Comparison of ENCODE assay signal across 8 cellular contexts in the genomic region with DNA sequence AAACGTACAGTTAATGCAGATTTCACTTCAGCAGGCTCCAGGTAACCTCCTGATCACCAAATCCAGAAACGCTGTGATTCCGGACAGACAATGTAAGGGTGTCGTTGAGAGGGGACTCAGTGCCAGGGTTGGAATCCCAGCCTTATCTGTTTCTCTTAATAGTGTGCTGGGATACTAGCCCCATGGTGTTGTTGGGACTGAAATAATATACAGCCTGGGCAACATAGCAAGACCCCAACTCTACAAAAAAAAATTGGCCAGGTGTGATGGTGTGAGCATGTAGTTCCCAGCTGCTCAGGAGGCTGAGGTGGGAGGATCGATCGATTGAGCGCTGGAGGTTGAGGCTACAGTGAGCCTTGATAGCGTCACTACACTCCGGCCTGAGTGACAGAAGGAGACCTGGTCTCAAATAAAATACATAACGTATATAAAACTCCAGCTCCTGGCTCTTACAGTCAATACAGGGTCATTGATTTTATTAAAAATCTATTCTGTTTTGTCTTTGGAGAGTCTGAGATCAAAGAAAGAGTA. TPM values are rescaled to one million over a fixed set of nuclear protein-coding genes. Genes with fewer than 3 reads are reported as not detected.
DNase-seq lines count a peak whose midpoint lies in the region; ATAC-seq, FAIRE-seq and TF ChIP-seq lines count a peak whose summit lies in the region.

No MANE protein-coding gene starts in this region.

- peaks cover 37 to 43% of the 10 kb centered on the region in 2 donors for H3K36me3 ChIP-seq in ascending aorta
- H3K36me3 ChIP-seq in liver (ENCODE audit: control insufficient read depth in 4 of 4, insufficient read depth in 3 of 4, low read depth in 1 of 4, low read length in 3 of 4): peaks cover 5 to 23% (median 19%) of the 10 kb centered on the region in 4 donors
- peaks cover 25% of the 10 kb centered on the region for H3K36me3 ChIP-seq in thoracic aorta

- no peaks in the 10 kb centered on the region for H3K9me3 ChIP-seq in ascending aorta
- H3K9me3 ChIP-seq in liver (ENCODE audit: control insufficient read depth in 4 of 4, low read length in 3 of 4): no peaks in the 10 kb centered on the region
- H3K9me3 ChIP-seq in thoracic aorta: no peaks in the 10 kb centered on the region

- H3K36me3 Mint-ChIP-seq in activated CD4-positive, alpha-beta T cell treated with anti-CD3 and anti-CD28 coated beads, Interleukin-2, amount 10 ng/mL, durations not matched to agents 24 days and 14 days (ENCODE audit: low read depth): peaks cover 40% of the 10 kb centered on the region

- no peaks in the 10 kb centered on the region for H3K9me3 Mint-ChIP-seq in activated CD4-positive, alpha-beta T cell treated with anti-CD3 and anti-CD28 coated beads, Interleukin-2, amount 10 ng/mL, durations not matched to agents 24 days and 14 days

- H3K27ac Mint-ChIP-seq in activated CD4-positive, alpha-beta T cell treated with anti-CD3 and anti-CD28 coated beads, Interleukin-2, amount 10 ng/mL, durations not matched to agents 24 days and 14 days: peak overlapping the region; percentile 85

- peak overlapping the region; percentile 87 to 95 for H3K9ac ChIP-seq in liver (ENCODE audit: low read depth in 1 of 2, low read length in 2 of 2)

- peak overlapping the region; percentile 74 to 82 for H3K4me3 ChIP-seq in ascending aorta
- H3K4me3 ChIP-seq in liver (ENCODE audit: low read depth in 1 of 3, low read length in 3 of 3): peak overlapping the region; percentile 73 to 96 (median 81)
- peak overlapping the region; percentile 99 for H3K4me3 ChIP-seq in thoracic aorta

- peaks cover 0 to 20% of the 10 kb centered on the region in 2 donors for H3K4me1 ChIP-seq in ascending aorta
- H3K4me1 ChIP-seq in liver (ENCODE audit: control insufficient read depth in 4 of 4, insufficient read depth in 4 of 4, low read length in 3 of 4): peaks cover 4 to 45% (median 31%) of the 10 kb centered on the region in 4 donors
- peaks cover 18 to 31% of the 10 kb centered on the region in 2 donors for H3K4me1 ChIP-seq in thoracic aorta (ENCODE audit: control insufficient read depth in 1 of 2, low read depth in 2 of 2)

- peaks cover 21% of the 10 kb centered on the region for H3K4me1 Mint-ChIP-seq in activated CD4-positive, alpha-beta T cell treated with anti-CD3 and anti-CD28 coated beads, Interleukin-2, amount 10 ng/mL, durations not matched to agents 24 days and 14 days

- H3K27me3 ChIP-seq in ascending aorta (no peaks in the 10 kb centered on the region), liver (ENCODE audit: control insufficient read depth in 4 of 4, insufficient read depth in 4 of 4, low read length in 3 of 4) (no peaks in the 10 kb centered on the region), thoracic aorta (replicated peaks; ENCODE audit: insufficient read depth) (no peaks in the 10 kb centered on the region)

- no peak for DNase-seq in activated CD4-positive, alpha-beta T cell treated with anti-CD3 and anti-CD28 coated beads, Interleukin-2, amount 10 ng/mL, durations not matched to agents 24 days and 14 days
- no peak for DNase-seq in activated CD4-positive, alpha-beta T cell treated with anti-CD3 and anti-CD28 coated beads, Interleukin-2, amount 50 U/mL, for 4 hours
- DNase-seq in ascending aorta (ENCODE audit: low spot score in 2 of 2): no peak
- no peak for DNase-seq in thoracic aorta (ENCODE audit: low spot score)
- no peak for DNase-seq in GM19239 (ENCODE audit: insufficient read length, low spot score)

- 31% methylated on average over 10 of the region's 10 CpGs for WGBS in liver

- TF ChIP-seq RAD21 in liver (IDR thresholded peaks at IDR 0.05): no peak

- TF ChIP-seq CTCF in ascending aorta (IDR thresholded peaks at IDR 0.05) (no peak), liver (IDR thresholded peaks at IDR 0.05; ENCODE audit: low read depth, low read length, missing input control) (no peak), thoracic aorta (IDR thresholded peaks at IDR 0.05) (no peak)

- no peak for FAIRE-seq in GM19239 (lab: Jason Lieb, UNC)

- intact Hi-C loops in activated CD4-positive, alpha-beta T cell treated with anti-CD3 and anti-CD28 coated beads, Interleukin-2, amount 10 ng/mL, durations not matched to agents 24 days and 14 days (cut with micrococcal nuclease): loop anchor here (2.0 to 5.0 kb wide), 2 partner anchors 45 to 262 kb away; no protein-coding TSS in a partner anchor
- intact Hi-C loops in ascending aorta (cut with DNase I): loop anchor here (2.0 to 10.0 kb wide), 4 partner anchors 35 to 1038 kb away; a partner anchor contains a TSS

- H3K27ac ChIP-seq in ascending aorta (peak overlapping the region; percentile 84 to 86), liver (ENCODE audit: low read depth in 1 of 2, low read length in 2 of 2) (peak overlapping the region; percentile 90 to 96), thoracic aorta (peak overlapping the region; percentile 79 to 88)

- H3K4me3 Mint-ChIP-seq in activated CD4-positive, alpha-beta T cell treated with anti-CD3 and anti-CD28 coated beads, Interleukin-2, amount 10 ng/mL, durations not matched to agents 24 days and 14 days: peak overlapping the region; percentile 99

- ATAC-seq in thoracic aorta (ENCODE audit: insufficient number of reproducible peaks, low FRiP score, low read depth): no peak
- no peak for ATAC-seq in HG02884 (IDR thresholded peaks at IDR 0.05; ENCODE audit: unreplicated experiment)
- ATAC-seq in HG02610 (IDR thresholded peaks at IDR 0.05; ENCODE audit: unreplicated experiment): no peak

- H3K27me3 Mint-ChIP-seq in activated CD4-positive, alpha-beta T cell treated with anti-CD3 and anti-CD28 coated beads, Interleukin-2, amount 10 ng/mL, durations not matched to agents 24 days and 14 days: no peaks in the 10 kb centered on the region

TF ChIP-seq in liver, 16 proteins besides CTCF, POLR2A, EP300 and RAD21:
- no peak for TF ChIP-seq FOXA1 (IDR thresholded peaks at IDR 0.05)
- TF ChIP-seq, protein P1, sequence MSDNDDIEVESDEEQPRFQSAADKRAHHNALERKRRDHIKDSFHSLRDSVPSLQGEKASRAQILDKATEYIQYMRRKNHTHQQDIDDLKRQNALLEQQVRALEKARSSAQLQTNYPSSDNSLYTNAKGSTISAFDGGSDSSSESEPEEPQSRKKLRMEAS (IDR thresholded peaks at IDR 0.05): no peak
- TF ChIP-seq HNF4G (IDR thresholded peaks at IDR 0.05): no peak
- TF ChIP-seq RXRA (IDR thresholded peaks at IDR 0.05): no peak
- no peak for TF ChIP-seq HNF4A (conservative IDR thresholded peaks at IDR 0.05)
- TF ChIP-seq, protein P2, sequence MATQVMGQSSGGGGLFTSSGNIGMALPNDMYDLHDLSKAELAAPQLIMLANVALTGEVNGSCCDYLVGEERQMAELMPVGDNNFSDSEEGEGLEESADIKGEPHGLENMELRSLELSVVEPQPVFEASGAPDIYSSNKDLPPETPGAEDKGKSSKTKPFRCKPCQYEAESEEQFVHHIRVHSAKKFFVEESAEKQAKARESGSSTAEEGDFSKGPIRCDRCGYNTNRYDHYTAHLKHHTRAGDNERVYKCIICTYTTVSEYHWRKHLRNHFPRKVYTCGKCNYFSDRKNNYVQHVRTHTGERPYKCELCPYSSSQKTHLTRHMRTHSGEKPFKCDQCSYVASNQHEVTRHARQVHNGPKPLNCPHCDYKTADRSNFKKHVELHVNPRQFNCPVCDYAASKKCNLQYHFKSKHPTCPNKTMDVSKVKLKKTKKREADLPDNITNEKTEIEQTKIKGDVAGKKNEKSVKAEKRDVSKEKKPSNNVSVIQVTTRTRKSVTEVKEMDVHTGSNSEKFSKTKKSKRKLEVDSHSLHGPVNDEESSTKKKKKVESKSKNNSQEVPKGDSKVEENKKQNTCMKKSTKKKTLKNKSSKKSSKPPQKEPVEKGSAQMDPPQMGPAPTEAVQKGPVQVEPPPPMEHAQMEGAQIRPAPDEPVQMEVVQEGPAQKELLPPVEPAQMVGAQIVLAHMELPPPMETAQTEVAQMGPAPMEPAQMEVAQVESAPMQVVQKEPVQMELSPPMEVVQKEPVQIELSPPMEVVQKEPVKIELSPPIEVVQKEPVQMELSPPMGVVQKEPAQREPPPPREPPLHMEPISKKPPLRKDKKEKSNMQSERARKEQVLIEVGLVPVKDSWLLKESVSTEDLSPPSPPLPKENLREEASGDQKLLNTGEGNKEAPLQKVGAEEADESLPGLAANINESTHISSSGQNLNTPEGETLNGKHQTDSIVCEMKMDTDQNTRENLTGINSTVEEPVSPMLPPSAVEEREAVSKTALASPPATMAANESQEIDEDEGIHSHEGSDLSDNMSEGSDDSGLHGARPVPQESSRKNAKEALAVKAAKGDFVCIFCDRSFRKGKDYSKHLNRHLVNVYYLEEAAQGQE (IDR thresholded peaks at IDR 0.05): no peak
- no peak for TF ChIP-seq NR2F2 (IDR thresholded peaks at IDR 0.05)

RNA-seq across cellular contexts. Expression of a gene that starts 1.3 kb away (rescaled TPM):
- total RNA-seq in activated CD4-positive, alpha-beta T cell treated with anti-CD3 and anti-CD28 coated beads, Interleukin-2, amount 10 ng/mL, durations not matched to agents 24 days and 14 days: 206 and 209 TPM in 2 replicates
- total RNA-seq in ascending aorta: 312 TPM
- total RNA-seq in liver: 100 to 1,000 TPM; 478 to 546 TPM
- 1,000 to 10,000 TPM in 1 of 2 donors, 100 to 1,000 TPM in 1; 724 to 1,937 TPM for polyA plus RNA-seq in liver
- total RNA-seq in thoracic aorta: 100 to 1,000 TPM; 248 to 385 TPM

RNA-seq across cellular contexts. Expression of a gene that starts 33.4 kb away (rescaled TPM):
- 12.8 and 14.4 TPM in 2 replicates for total RNA-seq in activated CD4-positive, alpha-beta T cell treated with anti-CD3 and anti-CD28 coated beads, Interleukin-2, amount 10 ng/mL, durations not matched to agents 24 days and 14 days
- total RNA-seq in ascending aorta: 38.3 TPM
- total RNA-seq in liver: 10 to 100 TPM in 1 of 2 donors, 1 to 10 TPM in 1; 9.8 to 16.4 TPM
- polyA plus RNA-seq in liver: 10 to 100 TPM; 11.2 to 12.2 TPM
- 10 to 100 TPM; 13.0 to 21.9 TPM for total RNA-seq in thoracic aorta
